Comparison of ENCODE assay signal across 1 cellular context in the genomic region with DNA sequence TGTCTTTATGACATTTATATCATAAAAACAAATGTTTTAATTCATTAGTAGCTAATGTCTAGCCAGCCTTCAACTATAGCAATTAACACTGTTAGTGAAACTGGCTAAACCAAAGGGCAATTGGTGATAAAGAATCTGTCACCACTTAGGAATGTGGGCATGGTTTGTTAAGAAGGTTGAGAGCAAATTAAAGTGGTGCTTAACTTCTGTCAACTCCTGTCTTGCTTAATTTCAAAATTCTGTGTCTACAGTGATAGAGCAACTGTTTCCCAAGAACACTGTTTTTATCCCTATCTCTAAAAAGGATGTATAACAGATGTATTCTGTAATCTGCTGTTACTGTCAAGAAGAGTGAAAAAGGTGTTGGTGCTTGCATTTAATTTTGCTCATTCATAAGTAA.
TF ChIP-seq lines count a peak whose summit lies in the region.

No MANE protein-coding gene starts in this region.

TF ChIP-seq in HEK293, 187 proteins besides CTCF, POLR2A, EP300 and RAD21 (continued from another document):
- TF ChIP-seq ZNF280C (tag by site-specific recombination; IDR thresholded peaks at IDR 0.05), result no peak
